ENCODE assay signal across 8 cellular contexts in genomic region chr2:24049485-24050021, GRCh38. TPM values are rescaled to one million over a fixed set of nuclear protein-coding genes. Genes with fewer than 3 reads are reported as not detected.
DNase-seq lines count a peak whose midpoint lies in the region; ATAC-seq, FAIRE-seq and TF ChIP-seq lines count a peak whose summit lies in the region.

TSS of gene FKBP1B (plus strand) at chr2:24049741. CDS start at chr2:24049850, 109 bp downstream.

- no peak within 1 kb of the TSS for H3K27ac ChIP-seq in kidney (ENCODE audit: low read depth in 2 of 2, low read length in 2 of 2)
- no peak within 1 kb of the TSS for H3K27ac ChIP-seq in WERI-Rb-1

- H3K4me3 ChIP-seq in Loucy (ENCODE audit: low read length, poor library complexity, severe bottlenecking) (peak within 1 kb of the TSS; percentile 70), cardiac fibroblast (replicated peaks in 1 of 2; ENCODE audit: low read depth in 2 of 2, low read length in 2 of 2) (peak within 1 kb of the TSS; percentile 61 to 76), kidney (ENCODE audit: low read length in 2 of 2) (peak within 1 kb of the TSS; percentile 54 to 64), WERI-Rb-1 (ENCODE audit: low read depth, low read length) (no peak within 1 kb of the TSS)

- H2AFZ ChIP-seq in Loucy (ENCODE audit: low read length), result peak within 1 kb of the TSS; percentile 65

- DNase-seq in DMS79 (lab: John Stamatoyannopoulos, UW) (peak; percentile 50), T-helper 9 cell (peak; percentile 57), cardiac fibroblast (ENCODE audit: low read depth in 2 of 2) (peak; percentile 52 to 55), kidney (peak; percentile 85), WERI-Rb-1 (no peak)
- peak; percentile 75 for DNase-seq in stimulated activated CD4-positive, alpha-beta T cell treated with anti-CD3 and anti-CD28 coated beads, Interleukin-15, amount 100 ng/mL, for 24 hours

- H3F3A ChIP-seq in Loucy (ENCODE audit: low read depth), result no peaks in the 10 kb centered on the region

- no peak for TF ChIP-seq CTCF in Loucy (conservative IDR thresholded peaks at IDR 0.05; ENCODE audit: low read length)
- TF ChIP-seq CTCF in cardiac fibroblast (IDR thresholded peaks at IDR 0.05; ENCODE audit: low read depth, low read length), result no peak
- no peak for TF ChIP-seq CTCF in kidney (IDR thresholded peaks at IDR 0.05; ENCODE audit: borderline replicate concordance, extremely low read depth, insufficient read depth)
- no peak for TF ChIP-seq CTCF in WERI-Rb-1 (IDR thresholded peaks at IDR 0.05; ENCODE audit: low read depth, low read length)

- no peaks in the 10 kb centered on the region for H3K36me3 ChIP-seq in Loucy (ENCODE audit: insufficient read depth, low read length)
- H3K36me3 ChIP-seq in kidney (ENCODE audit: control insufficient read depth in 1 of 2, insufficient read depth in 2 of 2, low read length in 2 of 2), result no peaks in the 10 kb centered on the region
- H3K36me3 ChIP-seq in WERI-Rb-1, result no peaks in the 10 kb centered on the region

- no peaks in the 10 kb centered on the region for H3K27me3 ChIP-seq in Loucy (ENCODE audit: insufficient read depth, low read length, poor library complexity, severe bottlenecking)
- no peaks in the 10 kb centered on the region for H3K27me3 ChIP-seq in WERI-Rb-1 (ENCODE audit: insufficient read depth, low read depth, severe bottlenecking)

- no peak for FAIRE-seq in kidney (lab: Jason Lieb, UNC)

- no peaks in the 10 kb centered on the region for H3K9me2 ChIP-seq in Loucy (replicated peaks; ENCODE audit: low read depth, low read length)

- no peaks in the 10 kb centered on the region for H4K20me1 ChIP-seq in Loucy (ENCODE audit: insufficient read depth, low read length, poor library complexity, severe bottlenecking)

- H3K4me2 ChIP-seq in Loucy (ENCODE audit: low read depth, low read length, poor library complexity, severe bottlenecking), result peak within 1 kb of the TSS; percentile 66

- H3K9me3 ChIP-seq in Loucy (ENCODE audit: insufficient read depth, low read depth, low read length) (no peaks in the 10 kb centered on the region), kidney (ENCODE audit: control insufficient read depth in 1 of 2, low read length in 2 of 2) (no peaks in the 10 kb centered on the region), WERI-Rb-1 (ENCODE audit: severe bottlenecking) (no peaks in the 10 kb centered on the region)

- intact Hi-C loops in kidney (cut with DNase I), result no loop called here

- H3K4me1 ChIP-seq in Loucy (ENCODE audit: insufficient read depth, low read length, poor library complexity, severe bottlenecking) (peaks cover 21% of the 10 kb centered on the region), kidney (ENCODE audit: control insufficient read depth in 1 of 2, insufficient read depth in 1 of 2, low read depth in 1 of 2, low read length in 2 of 2) (peaks cover 8 to 13% of the 10 kb centered on the region in 2 donors)

- H3K9ac ChIP-seq in Loucy (ENCODE audit: low read depth, low read length, poor library complexity, severe bottlenecking) (no peak within 1 kb of the TSS), kidney (ENCODE audit: low read length in 2 of 2) (peak within 1 kb of the TSS; percentile 43 to 67)

- H3K79me2 ChIP-seq in Loucy (ENCODE audit: insufficient read depth, low read length), result peaks cover 19% of the 10 kb centered on the region

- no peak for ATAC-seq in GM19324 (IDR thresholded peaks at IDR 0.05; ENCODE audit: low FRiP score, unreplicated experiment)

RNA-seq across cellular contexts. Expression of gene FKBP1B, which starts in this region (rescaled TPM):
- 11.8 TPM for total RNA-seq in kidney
- 19.8 TPM for polyA plus RNA-seq in kidney (ENCODE audit: insufficient read depth, low read depth, low replicate concordance)
